1 cellular context compared by ENCODE assay signal in genomic region chr15:98121957-98122356, GRCh38.
TF ChIP-seq lines count a peak whose summit lies in the region.

No MANE protein-coding gene starts in this region.

TF ChIP-seq in WTC11, 78 proteins besides CTCF, POLR2A, EP300 and RAD21 (continued from another document):
- TF ChIP-seq ARID4B (CRISPR knock-in tag; IDR thresholded peaks at IDR 0.05; ENCODE audit: borderline replicate concordance): no peak
- no peak for TF ChIP-seq ESRRA (CRISPR knock-in tag; IDR thresholded peaks at IDR 0.05; ENCODE audit: borderline replicate concordance)
- no peak for TF ChIP-seq SMAD3 (CRISPR knock-in tag; IDR thresholded peaks at IDR 0.05; ENCODE audit: borderline replicate concordance)
- TF ChIP-seq EMX1 (CRISPR knock-in tag; IDR thresholded peaks at IDR 0.05): no peak
- no peak for TF ChIP-seq OVOL2 (CRISPR knock-in tag; IDR thresholded peaks at IDR 0.05; ENCODE audit: borderline replicate concordance)
- TF ChIP-seq ZSCAN18 (CRISPR knock-in tag; IDR thresholded peaks at IDR 0.05): no peak
- no peak for TF ChIP-seq NFE2L1 (CRISPR knock-in tag; IDR thresholded peaks at IDR 0.05)
- TF ChIP-seq AR (CRISPR knock-in tag; IDR thresholded peaks at IDR 0.05): no peak
- TF ChIP-seq E2F5 (CRISPR knock-in tag; IDR thresholded peaks at IDR 0.05): no peak
- no peak for TF ChIP-seq ZNF671 (CRISPR knock-in tag; IDR thresholded peaks at IDR 0.05)
- TF ChIP-seq STAT6 (CRISPR knock-in tag; conservative IDR thresholded peaks at IDR 0.05; ENCODE audit: low read depth): no peak
- no peak for TF ChIP-seq MXD4 (CRISPR knock-in tag; IDR thresholded peaks at IDR 0.05; ENCODE audit: borderline replicate concordance)
- no peak for TF ChIP-seq CREM (CRISPR knock-in tag; IDR thresholded peaks at IDR 0.05)
- no peak for TF ChIP-seq NR2C2 (CRISPR knock-in tag; IDR thresholded peaks at IDR 0.05)
- no peak for TF ChIP-seq RORB (CRISPR knock-in tag; IDR thresholded peaks at IDR 0.05)
- no peak for TF ChIP-seq MYBL2 (CRISPR knock-in tag; IDR thresholded peaks at IDR 0.05)
- no peak for TF ChIP-seq ZNF232 (CRISPR knock-in tag; IDR thresholded peaks at IDR 0.05)
- no peak for TF ChIP-seq ZNF219 (CRISPR knock-in tag; IDR thresholded peaks at IDR 0.05; ENCODE audit: borderline replicate concordance)
